10 cellular contexts compared by ENCODE assay signal in genomic region chr9:78049484-78049883, GRCh38.
"Had no signal": no experiment of that assay in that cellular context is flagged by ENCODE, and none has a peak within 500 bp of the region (broad histone marks: within the 10 kb centered on the region; RNA-seq: fewer than 3 reads in every experiment).

No MANE protein-coding gene starts in this region.

- ATAC-seq: GM23338, HCT116 had no signal

- H3K9me3 ChIP-seq: HAP-1 had no signal

- DNase-seq: GM23248, GOT3, H7, H9, HCEC 1CT, HFFc6 had no signal

- H3K36me3 ChIP-seq: HAP-1 had no signal

- H3K4me3 ChIP-seq: GM23248, GM23338, HAP-1 had no signal

- FAIRE-seq: H1 had no signal

- H3K4me1 ChIP-seq: HAP-1 had no signal
